9 cellular contexts compared by ENCODE assay signal in the genomic region with DNA sequence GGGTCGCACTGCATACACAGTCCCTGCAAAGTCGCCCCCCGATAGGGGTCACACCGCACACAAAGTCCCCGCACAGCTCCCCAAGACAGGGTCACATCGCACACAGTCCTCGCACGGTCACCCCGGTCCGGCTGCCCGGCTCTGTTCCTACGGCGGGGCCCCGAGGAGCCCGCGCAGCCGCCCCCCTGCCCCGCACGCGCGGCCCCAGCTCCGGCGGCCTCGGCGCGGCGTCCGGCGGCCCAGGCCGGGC. TPM values are rescaled to one million over a fixed set of nuclear protein-coding genes. Genes with fewer than 3 reads are reported as not detected.
DNase-seq lines count a peak whose midpoint lies in the region; ATAC-seq and TF ChIP-seq lines count a peak whose summit lies in the region.
"Had no signal": no experiment of that assay in that cellular context is flagged by ENCODE, and none has a peak within 500 bp of the region (broad histone marks: within the 10 kb centered on the region; RNA-seq: fewer than 3 reads in every experiment).

No MANE protein-coding gene starts in this region.

- under 1% methylated on average over 12 of the region's 30 CpGs for WGBS in prostate gland

- H3K9me3 ChIP-seq in SJSA1 (replicated peaks) (no peaks in the 10 kb centered on the region), prostate gland (no peaks in the 10 kb centered on the region)

- peaks cover 37% of the 10 kb centered on the region for H3K36me3 ChIP-seq in SJSA1
- H3K36me3 ChIP-seq in prostate gland: no peaks in the 10 kb centered on the region

- H3K4me3 ChIP-seq in SJSA1 (peak overlapping the region; percentile 78), fibroblast of pulmonary artery (replicated peaks; ENCODE audit: low read depth, low read length) (peak overlapping the region; percentile 99), prostate gland (peak overlapping the region; percentile 58 to 61)

- TF ChIP-seq CTCF in fibroblast of pulmonary artery (IDR thresholded peaks at IDR 0.05; ENCODE audit: low read length, missing control alignments) (no peak), prostate gland (IDR thresholded peaks at IDR 0.05) (no peak)

- peak overlapping the region; percentile 99 for H3K27ac ChIP-seq in SJSA1
- peak overlapping the region; percentile 68 to 82 for H3K27ac ChIP-seq in prostate gland

- no peaks in the 10 kb centered on the region for H3K27me3 ChIP-seq in SJSA1 (replicated peaks)
- no peaks in the 10 kb centered on the region for H3K27me3 ChIP-seq in prostate gland (replicated peaks; ENCODE audit: insufficient read depth)

- TF ChIP-seq POLR2A in prostate gland (IDR thresholded peaks at IDR 0.05): no peak

- intact Hi-C loops in prostate gland (cut with DNase I): loop anchor here (5.0 kb wide), 4 partner anchors 55 to 295 kb away; a partner anchor contains a TSS

- peaks cover 55% of the 10 kb centered on the region for H3K4me1 ChIP-seq in SJSA1 (replicated peaks)
- H3K4me1 ChIP-seq in prostate gland (replicated peaks): peaks cover 10% of the 10 kb centered on the region

- DNase-seq in SJSA1 (ENCODE audit: low read depth in 1 of 2, low spot score in 2 of 2): no peak
- no peak for DNase-seq in fibroblast of pulmonary artery (ENCODE audit: low read depth)
- DNase-seq in prostate gland (ENCODE audit: low spot score): no peak
- no peak for DNase-seq in NCI-H526 treated with DMSO at 0.1 percent for 48 hours (lab: John Stamatoyannopoulos, UW)
- DNase-seq in kidney tubule cell (ENCODE audit: low spot score): no peak
- no peak for DNase-seq in NCI-H1417 treated with DMSO at 0.1 percent for 48 hours (lab: John Stamatoyannopoulos, UW)
- DNase-seq in NCI-H2029 (lab: John Stamatoyannopoulos, UW): no peak

- peak; percentile 12 for ATAC-seq in GM21825 (IDR thresholded peaks at IDR 0.05; ENCODE audit: unreplicated experiment)

RNA-seq across cellular contexts. Expression of a gene that starts 0.3 kb away (rescaled TPM):
- 7.1 and 16.3 TPM in 2 replicates for total RNA-seq in SJSA1 (2014; rRNA removed; shearing (Covaris generic))
- total RNA-seq in prostate gland: 10 to 100 TPM; 11.0 to 37.2 TPM

RNA-seq across cellular contexts. Expression of a gene that starts 22.8 kb away (rescaled TPM):
- not detected in 2 replicates for total RNA-seq in SJSA1 (2014; rRNA removed; shearing (Covaris generic))
- not detected for total RNA-seq in prostate gland
- total RNA-seq: activated CD8-positive, alpha-beta memory T cell treated with anti-CD3 and anti-CD28 coated beads for 36 hours had no signal
